Comparison of ENCODE assay signal across 22 cellular contexts in the genomic region with DNA sequence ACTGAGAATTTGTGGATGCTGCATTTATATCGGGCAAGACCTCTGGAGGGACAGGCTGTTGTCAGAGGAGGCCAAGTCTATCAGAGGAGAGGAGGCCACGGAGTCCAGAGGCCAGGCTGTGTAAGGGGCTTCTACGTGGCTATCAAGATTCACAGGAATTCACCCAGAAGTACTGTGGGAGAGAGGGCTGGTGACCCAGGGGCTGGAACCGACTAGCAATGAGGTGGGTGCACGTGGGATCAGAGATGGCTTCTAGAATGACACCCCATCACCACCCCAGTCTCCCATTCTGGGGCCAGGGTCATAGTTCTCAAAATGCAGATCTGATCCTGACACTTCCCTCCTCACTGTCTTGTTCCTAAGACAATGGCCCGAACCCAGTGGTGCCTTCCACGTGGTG.
"Had no signal": no experiment of that assay in that cellular context is flagged by ENCODE, and none has a peak within 500 bp of the region (broad histone marks: within the 10 kb centered on the region; RNA-seq: fewer than 3 reads in every experiment).

No MANE protein-coding gene starts in this region.

- H3K4me1 ChIP-seq: gastroesophageal sphincter, parathyroid adenoma, testis had no signal

- H3K36me3 ChIP-seq: gastroesophageal sphincter, heart left ventricle, upper lobe of left lung had no signal

- H3K9me3 ChIP-seq: gastroesophageal sphincter, testis had no signal

- H3K27ac Mint-ChIP-seq: activated T-helper 2 cell treated with anti-CD3 and anti-CD28 coated beads, Interferon-gamma antibody, Interleukin-2, Interleukin-4, amounts not matched to agents 10 μg/mL and 5 μg/mL and 100 μg/mL, durations not matched to agents 14 hours and 24 hours and 36 hours; mesothelial cell of epicardium; natural killer cell treated with Interleukin-12 subunit alpha and Interleukin-12 subunit beta and Interleukin-15 and Interleukin-18, amount 100 ng/mL, for 72 hours; WTC11 had no signal

- DNase-seq: activated CD8-positive, alpha-beta memory T cell treated with anti-CD3 and anti-CD28 coated beads, Interleukin-2, amount 50 U/mL, for 48 hours; activated naive CD4-positive, alpha-beta T cell treated with anti-CD3 and anti-CD28 coated beads for 36 hours; activated T-cell treated with anti-CD3 and anti-CD28 coated beads, Interleukin-2, amount 50 U/mL, for 4 hours; amygdala; cerebellar nuclear complex; cortex of kidney; stimulated activated CD4-positive, alpha-beta T cell treated with anti-CD3 and anti-CD28 coated beads, Interleukin-2, amount 100 ng/mL, for 48 hours; stimulated activated CD8-positive, alpha-beta memory T cell treated with anti-CD3 and anti-CD28 coated beads, Interleukin-4, amount 100 ng/mL, for 48 hours; stimulated activated naive CD4-positive, alpha-beta T cell; T-helper 9 cell; testis; upper lobe of left lung had no signal

- H3K4me2 ChIP-seq: smooth muscle cell had no signal

- ATAC-seq: activated T-cell treated with anti-CD3 and anti-CD28 coated beads, Interleukin-2, amount 50 U/mL, for 4 hours; gastroesophageal sphincter; heart left ventricle; natural killer cell treated with Interleukin-12 subunit alpha and Interleukin-12 subunit beta and Interleukin-15 and Interleukin-18, amount 100 ng/mL, for 72 hours; sciatic nerve; WTC11 had no signal

- H2AFZ ChIP-seq: parathyroid adenoma had no signal

- H3K79me2 ChIP-seq: parathyroid adenoma had no signal

- H3K4me3 Mint-ChIP-seq: activated naive CD4-positive, alpha-beta T cell treated with anti-CD3 and anti-CD28 coated beads for 36 hours; activated T-cell treated with anti-CD3 and anti-CD28 coated beads, Interleukin-2, amount 50 U/mL, for 4 hours; mesothelial cell of epicardium; natural killer cell treated with Interleukin-12 subunit alpha and Interleukin-12 subunit beta and Interleukin-15 and Interleukin-18, amount 100 ng/mL, for 72 hours; WTC11 had no signal

- H3K27ac ChIP-seq: epithelial cell of prostate, gastroesophageal sphincter, heart left ventricle, parathyroid adenoma, testis, upper lobe of left lung had no signal

- H3K9ac ChIP-seq: parathyroid adenoma had no signal

- H3K4me3 ChIP-seq: gastroesophageal sphincter, heart left ventricle, smooth muscle cell, testis, upper lobe of left lung had no signal

- H3K9me3 Mint-ChIP-seq: activated T-helper 2 cell treated with anti-CD3 and anti-CD28 coated beads, Interferon-gamma antibody, Interleukin-2, Interleukin-4, amounts not matched to agents 10 μg/mL and 5 μg/mL and 100 μg/mL, durations not matched to agents 14 hours and 24 hours and 36 hours; natural killer cell treated with Interleukin-12 subunit alpha and Interleukin-12 subunit beta and Interleukin-15 and Interleukin-18, amount 100 ng/mL, for 72 hours had no signal

- H3K36me3 Mint-ChIP-seq: mesothelial cell of epicardium; natural killer cell treated with Interleukin-12 subunit alpha and Interleukin-12 subunit beta and Interleukin-15 and Interleukin-18, amount 100 ng/mL, for 72 hours had no signal

- H3K27me3 ChIP-seq: testis, upper lobe of left lung had no signal
